In genomic region chr2:31401580-31401979, GRCh38 we compare ENCODE assay signal across 11 cellular contexts. TPM values are rescaled to one million over a fixed set of nuclear protein-coding genes. Genes with fewer than 3 reads are reported as not detected.
A peak's percentile ranks its signal among the peaks of the same experiment; 100 is the strongest.
DNase-seq lines count a peak whose midpoint lies in the region; ATAC-seq and TF ChIP-seq lines count a peak whose summit lies in the region.
"Had no signal": no experiment of that assay in that cellular context is flagged by ENCODE, and none has a peak within 500 bp of the region (broad histone marks: within the 10 kb centered on the region; RNA-seq: fewer than 3 reads in every experiment).

No MANE protein-coding gene starts in this region.

- H3K14ac ChIP-seq in trophoblast cell (ENCODE audit: low read length) = no peak overlapping the region

- DNase-seq in ELF-1 (ENCODE audit: low read depth, low spot score) (peak; percentile 89), RKO (ENCODE audit: low spot score) (peak; percentile 32), esophagus muscularis mucosa (ENCODE audit: extremely low spot score) (peak; percentile 66), trophoblast cell (peak; percentile 97 to 98), thyroid gland (no peak)
- DNase-seq in activated naive CD4-positive, alpha-beta T cell treated with anti-CD3 and anti-CD28 coated beads, Interleukin-2, amount 50 U/mL, for 72 hours (ENCODE audit: low spot score in 2 of 2) = no peak
- no peak for DNase-seq in effector CD8-positive, alpha-beta T cell (lab: John Stamatoyannopoulos, UW)

- WGBS in esophagus muscularis mucosa = 56% methylated on average over 2 of the region's 2 CpGs
- WGBS in trophoblast cell (ENCODE audit: extremely low coverage, insufficient coverage, insufficient read length) = no CpG with 5 or more reads among the region's 2 CpGs
- WGBS in thyroid gland, 2 donors = 54 to 68% methylated on average over 2 of the region's 2 CpGs

- TF ChIP-seq POLR2A in esophagus muscularis mucosa (IDR thresholded peaks at IDR 0.05; ENCODE audit: low read depth) = no peak
- TF ChIP-seq POLR2A in thyroid gland (IDR thresholded peaks at IDR 0.05) = no peak

- no peak overlapping the region for H4K8ac ChIP-seq in trophoblast cell (ENCODE audit: low read depth, low read length)

- H3K79me1 ChIP-seq in trophoblast cell (ENCODE audit: low read length) = no peaks in the 10 kb centered on the region

- no peak overlapping the region for H3K18ac ChIP-seq in trophoblast cell (ENCODE audit: low read length)

- H4K91ac ChIP-seq in trophoblast cell (ENCODE audit: low read depth, low read length) = no peak overlapping the region

- H3K27ac Mint-ChIP-seq in activated naive CD4-positive, alpha-beta T cell treated with anti-CD3 and anti-CD28 coated beads, Interleukin-2, amount 50 U/mL, for 72 hours = no peak overlapping the region
- H3K27ac Mint-ChIP-seq: brain had no signal

- no peak overlapping the region for H2AFZ ChIP-seq in trophoblast cell (ENCODE audit: insufficient read depth, low read length, poor library complexity)

- peaks cover 4 to 5% of the 10 kb centered on the region in 2 donors for H3K9me3 Mint-ChIP-seq in activated naive CD4-positive, alpha-beta T cell treated with anti-CD3 and anti-CD28 coated beads, Interleukin-2, amount 50 U/mL, for 72 hours
- H3K9me3 Mint-ChIP-seq: brain, neural crest cell had no signal

- no peak overlapping the region for H2BK12ac ChIP-seq in trophoblast cell (ENCODE audit: low read length)

- no peak for ATAC-seq in HG02588 (IDR thresholded peaks at IDR 0.05; ENCODE audit: unreplicated experiment)
- no peak for ATAC-seq in activated naive CD4-positive, alpha-beta T cell treated with anti-CD3 and anti-CD28 coated beads, Interleukin-2, amount 50 U/mL, for 72 hours

- no peak for TF ChIP-seq EP300 in esophagus muscularis mucosa (IDR thresholded peaks at IDR 0.05)

- H3K9me3 ChIP-seq in esophagus muscularis mucosa (no peaks in the 10 kb centered on the region), trophoblast cell (ENCODE audit: insufficient read depth, low read depth, low read length) (no peaks in the 10 kb centered on the region), thyroid gland (no peaks in the 10 kb centered on the region)

- H3K4me3 ChIP-seq in esophagus muscularis mucosa (no peak overlapping the region), trophoblast cell (ENCODE audit: low read depth, low read length) (no peak overlapping the region), thyroid gland (replicated peaks in 1 of 3) (no peak overlapping the region)

- H3K36me3 ChIP-seq in esophagus muscularis mucosa (no peaks in the 10 kb centered on the region), trophoblast cell (ENCODE audit: control insufficient read depth in 1 of 2, insufficient read depth in 2 of 2, low read length in 2 of 2) (no peaks in the 10 kb centered on the region), thyroid gland (no peaks in the 10 kb centered on the region)

- no peak overlapping the region for H3K4me2 ChIP-seq in trophoblast cell (ENCODE audit: low read length)

- no peak overlapping the region for H2BK120ac ChIP-seq in trophoblast cell (ENCODE audit: insufficient read depth, low read length, poor library complexity)

- H2AK5ac ChIP-seq in trophoblast cell (ENCODE audit: low read length) = no peak overlapping the region

- intact Hi-C loops in esophagus muscularis mucosa (cut with DNase I) (no loop called here), thyroid gland (cut with DNase I) (no loop called here)

- no peak for TF ChIP-seq CTCF in esophagus muscularis mucosa (IDR thresholded peaks at IDR 0.05)
- TF ChIP-seq CTCF in thyroid gland (IDR thresholded peaks at IDR 0.05) = no peak

- no peak overlapping the region for H3K9ac ChIP-seq in trophoblast cell (ENCODE audit: low read length)

- H3K36me3 Mint-ChIP-seq in activated naive CD4-positive, alpha-beta T cell treated with anti-CD3 and anti-CD28 coated beads, Interleukin-2, amount 50 U/mL, for 72 hours = peaks cover 0 to 4% of the 10 kb centered on the region in 2 donors
- H3K36me3 Mint-ChIP-seq: brain had no signal

- H3K27ac ChIP-seq in esophagus muscularis mucosa (replicated peaks in 1 of 4) (no peak overlapping the region), trophoblast cell (ENCODE audit: low read depth, low read length) (no peak overlapping the region), thyroid gland (no peak overlapping the region)

- H3K27me3 ChIP-seq in esophagus muscularis mucosa = peaks cover 0 to 10% (median 0%) of the 10 kb centered on the region in 4 donors
- H3K27me3 ChIP-seq in trophoblast cell (ENCODE audit: insufficient read depth, low read length) = no peaks in the 10 kb centered on the region
- H3K27me3 ChIP-seq in thyroid gland = no peaks in the 10 kb centered on the region

- H3K4me1 ChIP-seq in esophagus muscularis mucosa (no peaks in the 10 kb centered on the region), trophoblast cell (ENCODE audit: control insufficient read depth in 1 of 2, insufficient read depth in 2 of 2, low read length in 2 of 2) (peaks cover 2 to 10% of the 10 kb centered on the region in 2 experiments), thyroid gland (no peaks in the 10 kb centered on the region)

- no peak overlapping the region for H3K23ac ChIP-seq in trophoblast cell (ENCODE audit: low read length)

- H3K79me2 ChIP-seq in trophoblast cell (ENCODE audit: control insufficient read depth, insufficient read depth, low read length, poor library complexity) = no peaks in the 10 kb centered on the region

- no peak overlapping the region for H4K12ac ChIP-seq in trophoblast cell (ENCODE audit: low read depth, low read length)

- no peak overlapping the region for H2BK5ac ChIP-seq in trophoblast cell (ENCODE audit: low read depth, low read length, poor library complexity)

- H3K4ac ChIP-seq in trophoblast cell (ENCODE audit: low read depth, low read length) = no peak overlapping the region

RNA-seq across cellular contexts. Expression of gene XDH, which starts 13.0 kb away (rescaled TPM):
- total RNA-seq in esophagus muscularis mucosa = under 1 TPM in 1 of 4 donors, not detected in 3; 0.17 TPM
- polyA plus RNA-seq in trophoblast cell (2013) = 0.21 and 0.22 TPM in 2 replicates
- total RNA-seq in thyroid gland = 1 to 10 TPM in 2 of 4 donors, under 1 TPM in 1, not detected in 1; 0.13 to 2.6 (median 1.9) TPM
- total RNA-seq in activated naive CD4-positive, alpha-beta T cell treated with anti-CD3 and anti-CD28 coated beads, Interleukin-2, amount 50 U/mL, for 72 hours = not detected
- total RNA-seq: temporal lobe had no signal

Comparison
In these comparisons a context has a peak if more than half of its experiments do, and no peak if none do; other contexts are left out.
1. DNase-seq: peak in ELF-1 (single experiment), RKO (single experiment), esophagus muscularis mucosa (single experiment) and trophoblast cell (2 of 2); none in thyroid gland (0 of 2), activated naive CD4-positive, alpha-beta T cell treated with anti-CD3 and anti-CD28 coated beads, Interleukin-2, amount 50 U/mL, for 72 hours (0 of 2) and effector CD8-positive, alpha-beta T cell (single experiment).